Comparison of ENCODE assay signal across 16 cellular contexts in genomic region chr6:18352842-18353241, GRCh38.
"Had no signal": no experiment of that assay in that cellular context is flagged by ENCODE, and none has a peak within 500 bp of the region (broad histone marks: within the 10 kb centered on the region; RNA-seq: fewer than 3 reads in every experiment).

No MANE protein-coding gene starts in this region.

- H3K27me3 ChIP-seq: ascending aorta, breast epithelium, ovary, tibial nerve, vagina had no signal

- H3K4me1 ChIP-seq: breast epithelium, tibial nerve, vagina had no signal

- ATAC-seq: activated naive CD8-positive, alpha-beta T cell treated with anti-CD3 and anti-CD28 coated beads, Interleukin-2, amount 50 U/mL, for 24 hours; activated T-helper 17 cell treated with anti-CD3 and anti-CD28 coated beads, Interleukin-2, amount 50 U/mL, for 72 hours; left lobe of liver; naive thymus-derived CD4-positive, alpha-beta T cell; stimulated activated memory B cell treated with anti-CD40 and anti-IgM and Interleukin-4, amounts not matched to agents 10 μg/mL and 1 μg/mL and 100 μg/mL, for 72 hours had no signal

- H3K4me3 ChIP-seq: ascending aorta, breast epithelium, ovary, tibial nerve, vagina had no signal

- DNase-seq: activated CD4-positive, alpha-beta T cell treated with anti-CD3 and anti-CD28 coated beads, Interleukin-2, amount 50 U/mL, for 1 hour; activated CD4-positive, CD25-positive, alpha-beta regulatory T cell; activated naive CD4-positive, alpha-beta T cell treated with anti-CD3 and anti-CD28 coated beads for 36 hours; activated naive CD8-positive, alpha-beta T cell treated with anti-CD3 and anti-CD28 coated beads, Interleukin-2, amount 50 U/mL, for 24 hours; dermis blood vessel endothelial cell; erythroblast; naive thymus-derived CD4-positive, alpha-beta T cell; ovary; stimulated activated CD4-positive, alpha-beta T cell treated with anti-CD3 and anti-CD28 coated beads, Interleukin-2, amount 100 ng/mL, for 48 hours had no signal

- H3K36me3 ChIP-seq: ascending aorta, breast epithelium, ovary, tibial nerve, vagina had no signal

- H3K27ac ChIP-seq: ascending aorta, ovary, tibial nerve, vagina had no signal

- H3K9me3 ChIP-seq: ascending aorta, breast epithelium, ovary, tibial nerve, vagina had no signal
